29 cellular contexts compared by ENCODE assay signal in the genomic region with DNA sequence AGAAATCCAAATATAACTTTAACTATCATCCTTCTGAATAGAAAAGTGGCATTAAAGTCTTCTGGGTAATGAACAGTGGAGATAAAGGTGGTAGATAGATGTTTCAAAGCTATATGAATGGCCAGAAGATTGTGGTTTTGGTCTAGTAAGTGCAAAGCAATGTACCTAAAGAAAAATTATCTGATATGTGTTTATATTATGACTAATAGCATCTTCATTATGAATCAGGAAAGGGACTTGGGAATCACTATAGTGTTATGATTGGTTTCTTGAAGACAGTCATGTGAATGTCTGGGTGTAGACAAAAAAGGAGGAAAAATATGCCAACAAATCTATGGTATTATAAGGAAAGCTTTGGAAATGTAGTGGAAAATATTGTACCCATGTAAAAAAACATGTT. TPM values are rescaled to one million over a fixed set of nuclear protein-coding genes. Genes with fewer than 3 reads are reported as not detected.
DNase-seq lines count a peak whose midpoint lies in the region; ATAC-seq, FAIRE-seq and TF ChIP-seq lines count a peak whose summit lies in the region.
"Had no signal": no experiment of that assay in that cellular context is flagged by ENCODE, and none has a peak within 500 bp of the region (broad histone marks: within the 10 kb centered on the region; RNA-seq: fewer than 3 reads in every experiment).

No MANE protein-coding gene starts in this region.

- TF ChIP-seq CTCF in astrocyte (IDR thresholded peaks at IDR 0.05; ENCODE audit: insufficient read depth, low read depth, low read length) (no peak), foreskin keratinocyte (conservative IDR thresholded peaks at IDR 0.05) (no peak)

- no peaks in the 10 kb centered on the region for H3K9me3 Mint-ChIP-seq in astrocyte (ENCODE audit: unreplicated experiment)
- H3K9me3 Mint-ChIP-seq: neural progenitor cell had no signal

- FAIRE-seq in astrocyte (lab: Jason Lieb, UNC): peak; percentile 73
- FAIRE-seq: HepG2 had no signal

- peaks cover 12% of the 10 kb centered on the region for H3K36me3 Mint-ChIP-seq in astrocyte (ENCODE audit: low read depth, unreplicated experiment)

- peaks cover 18% of the 10 kb centered on the region for H3K4me1 Mint-ChIP-seq in astrocyte (ENCODE audit: low read depth, unreplicated experiment)

- H3K4me1 ChIP-seq in astrocyte (ENCODE audit: insufficient read depth, low read length): peaks cover 12% of the 10 kb centered on the region
- H3K4me1 ChIP-seq in foreskin keratinocyte: peaks cover 18% of the 10 kb centered on the region

- H3K79me2 ChIP-seq in astrocyte (ENCODE audit: insufficient read depth, low read length): peaks cover 16% of the 10 kb centered on the region

- no peak overlapping the region for H3K4me3 ChIP-seq in astrocyte (ENCODE audit: insufficient read depth, low read depth, low read length)
- H3K4me3 ChIP-seq: esophagus muscularis mucosa, tibial nerve had no signal

- H3K27ac ChIP-seq in astrocyte (ENCODE audit: low read depth, low read length) (peak overlapping the region; percentile 27), foreskin keratinocyte (no peak overlapping the region)
- H3K27ac ChIP-seq: esophagus muscularis mucosa, neural progenitor cell, tibial nerve had no signal

- no peaks in the 10 kb centered on the region for H4K20me1 ChIP-seq in astrocyte (ENCODE audit: insufficient read depth, low read length)

- no peak overlapping the region for H3K27ac Mint-ChIP-seq in astrocyte (ENCODE audit: unreplicated experiment)
- H3K27ac Mint-ChIP-seq: activated naive CD8-positive, alpha-beta T cell treated with anti-CD3 and anti-CD28 coated beads for 36 hours; B cell; brain; CD8-positive, alpha-beta memory T cell; neural progenitor cell; progenitor cell of endocrine pancreas; T-helper 2 cell treated with Interferon-gamma antibody and Interleukin-4, amounts not matched to agents 5 μg/mL and 100 μg/mL, for 36 hours had no signal

- peaks cover 4% of the 10 kb centered on the region for H3K36me3 ChIP-seq in astrocyte (ENCODE audit: insufficient read depth, low read length)

- no peak overlapping the region for H3K9ac ChIP-seq in astrocyte (ENCODE audit: low read length)
- H3K9ac ChIP-seq: neural progenitor cell had no signal

- no peaks in the 10 kb centered on the region for H3K27me3 Mint-ChIP-seq in astrocyte (ENCODE audit: low read depth, unreplicated experiment)

- H3K4me3 Mint-ChIP-seq in astrocyte (ENCODE audit: unreplicated experiment): no peak overlapping the region
- H3K4me3 Mint-ChIP-seq: activated naive CD8-positive, alpha-beta T cell treated with anti-CD3 and anti-CD28 coated beads for 36 hours; B cell; CD8-positive, alpha-beta memory T cell; neural progenitor cell; T-helper 2 cell treated with Interferon-gamma antibody and Interleukin-4, amounts not matched to agents 5 μg/mL and 100 μg/mL, for 36 hours had no signal

- peak; percentile 16 for DNase-seq in A172 (ENCODE audit: low spot score)
- DNase-seq in HPDE6-E6E7 (ENCODE audit: extremely low spot score): peak; percentile 14
- DNase-seq in astrocyte (ENCODE audit: low read depth): peak; percentile 14
- peak; percentile 55 to 73 for DNase-seq in foreskin keratinocyte
- DNase-seq in activated CD4-positive, alpha-beta T cell treated with anti-CD3 and anti-CD28 coated beads, Interleukin-2, amount 50 U/mL, for 1 hour: no peak
- DNase-seq in NCI-H2171 treated with DMSO at 0.1 percent for 48 hours (lab: John Stamatoyannopoulos, UW): no peak
- no peak for DNase-seq in anterior cingulate cortex (lab: John Stamatoyannopoulos, UW)
- no peak for DNase-seq in stimulated activated naive CD4-positive, alpha-beta T cell treated with Interleukin-2 at 50 U/mL for 16 hours (lab: John Stamatoyannopoulos, UW)
- DNase-seq: 8988T; activated CD4-positive, alpha-beta T cell treated with anti-CD3 and anti-CD28 coated beads, Interleukin-2, amount 50 U/mL, for 4 hours; activated naive CD8-positive, alpha-beta T cell treated with anti-CD3 and anti-CD28 coated beads for 36 hours; CD8-positive, alpha-beta memory T cell; effector memory CD4-positive, alpha-beta T cell; GF-D8; kidney; NCI-H2029 treated with DMSO at 0.1 percent for 48 hours; NCI-H345; NCI-H82; Right ventricle myocardium superior; stimulated activated CD8-positive, alpha-beta memory T cell treated with anti-CD3 and anti-CD28 coated beads, Interleukin-4, amount 100 ng/mL, for 48 hours had no signal

- no peak overlapping the region for H3K4me2 ChIP-seq in astrocyte (ENCODE audit: low read length)

- H2AFZ ChIP-seq in astrocyte (ENCODE audit: low read depth, low read length): no peak overlapping the region
- H2AFZ ChIP-seq: neural progenitor cell had no signal

- H3K9me3 ChIP-seq in astrocyte (ENCODE audit: insufficient read depth, low read depth, low read length): no peaks in the 10 kb centered on the region
- H3K9me3 ChIP-seq: esophagus muscularis mucosa, tibial nerve had no signal

- no peaks in the 10 kb centered on the region for H3K27me3 ChIP-seq in astrocyte (ENCODE audit: insufficient read depth, low read length)
- H3K27me3 ChIP-seq in foreskin keratinocyte: no peaks in the 10 kb centered on the region

- peak; percentile 61 for ATAC-seq in foreskin keratinocyte
- ATAC-seq: HepG2, sciatic nerve had no signal

RNA-seq across cellular contexts. Expression of a gene that starts 3.0 kb away (rescaled TPM):
- total RNA-seq in A172 (2014; rRNA removed; shearing (Covaris generic)): 7.9 and 19.7 TPM in 2 replicates
- total RNA-seq in astrocyte (19.3 and 24.1 TPM in 2 replicates), foreskin keratinocyte (10.3 and 11.1 TPM in 2 replicates)
- 1.2 and 1.5 TPM in 2 replicates for polyA plus RNA-seq in foreskin keratinocyte

Comparison
In these comparisons a context has a peak if more than half of its experiments do, and no peak if none do; other contexts are left out.
1. DNase-seq: peak in A172 (single experiment), HPDE6-E6E7 (single experiment), astrocyte (single experiment) and foreskin keratinocyte (2 of 2); none in activated CD4-positive, alpha-beta T cell treated with anti-CD3 and anti-CD28 coated beads, Interleukin-2, amount 50 U/mL, for 1 hour (single experiment), NCI-H2171 treated with DMSO at 0.1 percent for 48 hours (single experiment), anterior cingulate cortex (0 of 58) and stimulated activated naive CD4-positive, alpha-beta T cell treated with Interleukin-2 at 50 U/mL for 16 hours (single experiment).